In genomic region chr9:89187950-89188349, GRCh38 we compare ENCODE assay signal across 8 cellular contexts. TPM values are rescaled to one million over a fixed set of nuclear protein-coding genes. Genes with fewer than 3 reads are reported as not detected.
"Had no signal": no experiment of that assay in that cellular context is flagged by ENCODE, and none has a peak within 500 bp of the region (broad histone marks: within the 10 kb centered on the region; RNA-seq: fewer than 3 reads in every experiment).

No MANE protein-coding gene starts in this region.

- DNase-seq: IMR-90, KBM-7, KG1 had no signal

- FAIRE-seq: HepG2, HTR-8/SVneo, K562 had no signal

- ATAC-seq: HepG2, K562 had no signal

- H3K4me1 Mint-ChIP-seq: IgD-negative memory B cell had no signal

- H3K27ac ChIP-seq: HL-60 had no signal

- H3K4me3 ChIP-seq: K562 had no signal

- H3K4me3 Mint-ChIP-seq: IgD-negative memory B cell had no signal

- H3K27ac Mint-ChIP-seq: IgD-negative memory B cell had no signal

RNA-seq across cellular contexts. Expression of gene SHC3, which starts 9.3 kb away (rescaled TPM):
- total RNA-seq: K562 had no signal
